10 cellular contexts compared by ENCODE assay signal in genomic region chr5:180495991-180496741, GRCh38. TPM values are rescaled to one million over a fixed set of nuclear protein-coding genes. Genes with fewer than 3 reads are reported as not detected.
DNase-seq lines count a peak whose midpoint lies in the region; ATAC-seq and TF ChIP-seq lines count a peak whose summit lies in the region.
"Had no signal": no experiment of that assay in that cellular context is flagged by ENCODE, and none has a peak within 500 bp of the region (broad histone marks: within the 10 kb centered on the region; RNA-seq: fewer than 3 reads in every experiment).

No MANE protein-coding gene starts in this region.

- H3K9me3 Mint-ChIP-seq in activated CD8-positive, alpha-beta memory T cell treated with anti-CD3 and anti-CD28 coated beads, Interleukin-2, amount 10 ng/mL, durations not matched to agents 7 days and 5 days (ENCODE audit: low read depth), result no peaks in the 10 kb centered on the region
- no peaks in the 10 kb centered on the region for H3K9me3 Mint-ChIP-seq in activated T-helper 1 cell treated with anti-CD3 and anti-CD28 coated beads, Interleukin-12 subunit alpha, Interleukin-12 subunit beta, Interleukin-2, Interleukin-4 antibody, amounts not matched to agents 30 ng/mL and 10 ng/mL and 1 ng/mL, durations not matched to agents 14 hours and 24 hours and 36 hours

- H3K4me1 ChIP-seq in iPS-15b (ENCODE audit: control insufficient read depth, insufficient read depth, low read length) (peaks cover 3% of the 10 kb centered on the region), suprapubic skin (peaks cover 34% of the 10 kb centered on the region)

- H3K27me3 ChIP-seq in iPS-15b (ENCODE audit: control insufficient read depth, insufficient read depth, low read length) (no peaks in the 10 kb centered on the region), suprapubic skin (no peaks in the 10 kb centered on the region), MG63 (no peaks in the 10 kb centered on the region)
- H3K27me3 ChIP-seq: uterus had no signal

- peaks cover 20% of the 10 kb centered on the region for H3K36me3 Mint-ChIP-seq in activated CD8-positive, alpha-beta memory T cell treated with anti-CD3 and anti-CD28 coated beads, Interleukin-2, amount 10 ng/mL, durations not matched to agents 7 days and 5 days
- peaks cover 11% of the 10 kb centered on the region for H3K36me3 Mint-ChIP-seq in activated T-helper 1 cell treated with anti-CD3 and anti-CD28 coated beads, Interleukin-12 subunit alpha, Interleukin-12 subunit beta, Interleukin-2, Interleukin-4 antibody, amounts not matched to agents 30 ng/mL and 10 ng/mL and 1 ng/mL, durations not matched to agents 14 hours and 24 hours and 36 hours (ENCODE audit: low read depth)

- no peaks in the 10 kb centered on the region for H3K9me3 ChIP-seq in iPS-15b (ENCODE audit: control insufficient read depth, insufficient read depth, low read length)
- no peaks in the 10 kb centered on the region for H3K9me3 ChIP-seq in suprapubic skin
- H3K9me3 ChIP-seq in MG63, result no peaks in the 10 kb centered on the region
- H3K9me3 ChIP-seq: uterus had no signal

- TF ChIP-seq EP300 in suprapubic skin (IDR thresholded peaks at IDR 0.05), result no peak

- H3K4me1 Mint-ChIP-seq in activated CD8-positive, alpha-beta memory T cell treated with anti-CD3 and anti-CD28 coated beads, Interleukin-2, amount 10 ng/mL, durations not matched to agents 7 days and 5 days, result peaks cover 43% of the 10 kb centered on the region
- H3K4me1 Mint-ChIP-seq in activated T-helper 1 cell treated with anti-CD3 and anti-CD28 coated beads, Interleukin-12 subunit alpha, Interleukin-12 subunit beta, Interleukin-2, Interleukin-4 antibody, amounts not matched to agents 30 ng/mL and 10 ng/mL and 1 ng/mL, durations not matched to agents 14 hours and 24 hours and 36 hours (ENCODE audit: low read depth), result peaks cover 46% of the 10 kb centered on the region

- H3K36me3 ChIP-seq in iPS-15b (ENCODE audit: control insufficient read depth, insufficient read depth, low read length), result peaks cover 4% of the 10 kb centered on the region
- no peaks in the 10 kb centered on the region for H3K36me3 ChIP-seq in suprapubic skin
- H3K36me3 ChIP-seq in MG63, result peaks cover 45% of the 10 kb centered on the region
- H3K36me3 ChIP-seq: uterus had no signal

- TF ChIP-seq CTCF in suprapubic skin (IDR thresholded peaks at IDR 0.05), result no peak

- no peak overlapping the region for H3K9ac ChIP-seq in iPS-15b (ENCODE audit: low read depth, low read length)

- H3K27ac Mint-ChIP-seq in activated CD8-positive, alpha-beta memory T cell treated with anti-CD3 and anti-CD28 coated beads, Interleukin-2, amount 10 ng/mL, durations not matched to agents 7 days and 5 days, result peak overlapping the region; percentile 6
- no peak overlapping the region for H3K27ac Mint-ChIP-seq in activated T-helper 1 cell treated with anti-CD3 and anti-CD28 coated beads, Interleukin-12 subunit alpha, Interleukin-12 subunit beta, Interleukin-2, Interleukin-4 antibody, amounts not matched to agents 30 ng/mL and 10 ng/mL and 1 ng/mL, durations not matched to agents 14 hours and 24 hours and 36 hours

- DNase-seq in activated CD8-positive, alpha-beta memory T cell treated with anti-CD3 and anti-CD28 coated beads, Interleukin-2, amount 10 ng/mL, durations not matched to agents 7 days and 5 days, result no peak
- no peak for DNase-seq in activated CD8-positive, alpha-beta memory T cell treated with anti-CD3 and anti-CD28 coated beads, Interleukin-2, amount 50 U/mL, for 48 hours
- DNase-seq in activated T-helper 1 cell treated with anti-CD3 and anti-CD28 coated beads, Interleukin-12 subunit alpha, Interleukin-12 subunit beta, Interleukin-2, Interleukin-4 antibody, amounts not matched to agents 30 ng/mL and 10 ng/mL and 1 ng/mL, durations not matched to agents 14 hours and 24 hours and 36 hours (ENCODE audit: low spot score), result no peak
- DNase-seq in suprapubic skin (ENCODE audit: low spot score in 2 of 2), result peak in 1 of 2 donors; percentile 35
- no peak for DNase-seq in glomerular visceral epithelial cell (ENCODE audit: extremely low spot score)
- no peak for DNase-seq in NCI-H774 (lab: John Stamatoyannopoulos, UW)
- DNase-seq in MG63, result no peak
- DNase-seq: activated naive CD4-positive, alpha-beta T cell treated with Interleukin-2 at 50 U/mL for 16 hours; uterus had no signal

- H3K4me3 ChIP-seq in iPS-15b (ENCODE audit: low read depth, low read length) (peak overlapping the region; percentile 91), suprapubic skin (peak overlapping the region; percentile 93), MG63 (no peak overlapping the region; the same call in 1 of the 2 replicates)

- 64% methylated on average over 18 of the region's 18 CpGs for WGBS in suprapubic skin

- H3K4me3 Mint-ChIP-seq in activated CD8-positive, alpha-beta memory T cell treated with anti-CD3 and anti-CD28 coated beads, Interleukin-2, amount 10 ng/mL, durations not matched to agents 7 days and 5 days, result peak overlapping the region; percentile 35
- H3K4me3 Mint-ChIP-seq in activated T-helper 1 cell treated with anti-CD3 and anti-CD28 coated beads, Interleukin-12 subunit alpha, Interleukin-12 subunit beta, Interleukin-2, Interleukin-4 antibody, amounts not matched to agents 30 ng/mL and 10 ng/mL and 1 ng/mL, durations not matched to agents 14 hours and 24 hours and 36 hours, result peak overlapping the region; percentile 59

- no peak for TF ChIP-seq POLR2A in suprapubic skin (IDR thresholded peaks at IDR 0.05)

- no peak for ATAC-seq in activated CD8-positive, alpha-beta memory T cell treated with anti-CD3 and anti-CD28 coated beads, Interleukin-2, amount 10 ng/mL, durations not matched to agents 7 days and 5 days

- intact Hi-C loops in activated T-helper 1 cell treated with anti-CD3 and anti-CD28 coated beads, Interleukin-12 subunit alpha, Interleukin-12 subunit beta, Interleukin-2, Interleukin-4 antibody, amounts not matched to agents 30 ng/mL and 10 ng/mL and 1 ng/mL, durations not matched to agents 14 hours and 24 hours and 36 hours (cut with micrococcal nuclease), result loop anchor here (2.0 to 10.0 kb wide), 7 partner anchors 69 to 801 kb away; partner anchors contain the start of genes CANX, GFPT2, MGAT1 and RACK1

- H3K27ac ChIP-seq in suprapubic skin, result no peak overlapping the region

- CTCF ChIA-PET in activated CD8-positive, alpha-beta memory T cell treated with anti-CD3 and anti-CD28 coated beads, Interleukin-2, amount 10 ng/mL, durations not matched to agents 7 days and 5 days (lab: Charles Lee), result interaction anchor here (1.3 kb wide), 1 partner anchor 21 kb away, joined by 3 read pairs; no protein-coding TSS in a partner anchor

- H3K27me3 Mint-ChIP-seq in activated CD8-positive, alpha-beta memory T cell treated with anti-CD3 and anti-CD28 coated beads, Interleukin-2, amount 10 ng/mL, durations not matched to agents 7 days and 5 days, result no peaks in the 10 kb centered on the region
- no peaks in the 10 kb centered on the region for H3K27me3 Mint-ChIP-seq in activated T-helper 1 cell treated with anti-CD3 and anti-CD28 coated beads, Interleukin-12 subunit alpha, Interleukin-12 subunit beta, Interleukin-2, Interleukin-4 antibody, amounts not matched to agents 30 ng/mL and 10 ng/mL and 1 ng/mL, durations not matched to agents 14 hours and 24 hours and 36 hours (ENCODE audit: insufficient read depth)

RNA-seq across cellular contexts. Expression of gene CNOT6, which starts 2.0 kb away (rescaled TPM):
- total RNA-seq in activated CD8-positive, alpha-beta memory T cell treated with anti-CD3 and anti-CD28 coated beads, Interleukin-2, amount 10 ng/mL, durations not matched to agents 7 days and 5 days, result 10 to 100 TPM; 39.7 to 44.4 TPM
- total RNA-seq in activated T-helper 1 cell treated with anti-CD3 and anti-CD28 coated beads, Interleukin-12 subunit alpha, Interleukin-12 subunit beta, Interleukin-2, Interleukin-4 antibody, amounts not matched to agents 30 ng/mL and 10 ng/mL and 1 ng/mL, durations not matched to agents 14 hours and 24 hours and 36 hours, result 48.8 and 49.7 TPM in 2 replicates
- 10 to 100 TPM; 11.0 to 17.8 (median 15.0) TPM for total RNA-seq in suprapubic skin
- 11.4 and 12.5 TPM in 2 replicates for total RNA-seq in MG63 (2014; rRNA removed; shearing (Covaris generic); ENCODE audit: low replicate concordance)
